15 cellular contexts compared by ENCODE assay signal in the genomic region with DNA sequence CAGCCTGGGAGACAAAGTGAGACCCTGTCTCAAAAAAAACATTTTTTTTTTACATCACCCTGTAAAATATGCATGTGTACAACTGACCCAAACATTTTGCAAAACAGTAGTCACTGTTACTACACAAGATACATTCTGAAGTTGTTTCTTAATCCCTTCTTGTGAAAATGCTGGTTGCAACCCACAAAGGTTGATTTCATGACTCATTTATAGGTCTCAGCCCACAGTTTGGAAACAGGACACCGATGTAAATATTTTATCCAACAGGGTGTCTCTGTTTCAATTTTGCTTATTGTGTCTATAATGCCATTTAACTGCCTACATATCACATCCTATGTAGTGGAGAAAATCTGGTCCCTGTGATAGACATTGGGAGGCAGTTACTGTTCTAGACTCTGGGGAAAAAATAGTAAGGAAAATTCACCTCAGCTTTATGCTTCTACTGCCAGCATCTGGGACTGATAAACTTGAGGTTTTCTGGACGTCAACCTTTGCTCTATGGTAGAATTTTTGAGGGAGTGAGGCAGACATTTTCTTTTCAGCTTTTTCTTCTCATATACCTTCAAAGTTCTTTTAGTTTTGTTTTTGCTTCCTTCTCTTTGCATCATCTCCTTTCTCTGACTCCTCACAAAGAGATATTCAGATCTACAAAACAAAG. TPM values are rescaled to one million over a fixed set of nuclear protein-coding genes. Genes with fewer than 3 reads are reported as not detected.
DNase-seq lines count a peak whose midpoint lies in the region; ATAC-seq and TF ChIP-seq lines count a peak whose summit lies in the region.
"Had no signal": no experiment of that assay in that cellular context is flagged by ENCODE, and none has a peak within 500 bp of the region (broad histone marks: within the 10 kb centered on the region; RNA-seq: fewer than 3 reads in every experiment).

No MANE protein-coding gene starts in this region.

- peaks cover 20 to 29% of the 10 kb centered on the region in 2 donors for H3K4me1 Mint-ChIP-seq in natural killer cell
- H3K4me1 Mint-ChIP-seq in natural killer cell treated with Interleukin-12 subunit alpha and Interleukin-12 subunit beta and Interleukin-15 and Interleukin-18, amount 100 ng/mL, for 72 hours (ENCODE audit: low read depth in 2 of 2), result peaks cover 25 to 29% of the 10 kb centered on the region in 2 donors

- peaks cover 4% of the 10 kb centered on the region for H3K4me1 ChIP-seq in mucosa of descending colon (ENCODE audit: low read depth)

- H3K4me3 Mint-ChIP-seq in natural killer cell, result peak overlapping the region; percentile 21
- no peak overlapping the region for H3K4me3 Mint-ChIP-seq in natural killer cell treated with Interleukin-12 subunit alpha and Interleukin-12 subunit beta and Interleukin-15 and Interleukin-18, amount 100 ng/mL, for 72 hours

- H3K36me3 ChIP-seq in mucosa of descending colon (ENCODE audit: low read depth), result no peaks in the 10 kb centered on the region
- H3K36me3 ChIP-seq: thoracic aorta had no signal

- no peak overlapping the region for H3K4me3 ChIP-seq in epithelial cell of esophagus (ENCODE audit: low read length)
- H3K4me3 ChIP-seq in mucosa of descending colon, result no peak overlapping the region
- H3K4me3 ChIP-seq: thoracic aorta had no signal

- H3K9me3 ChIP-seq in mucosa of descending colon, result no peaks in the 10 kb centered on the region
- H3K9me3 ChIP-seq: Caco-2, thoracic aorta had no signal

- intact Hi-C loops in natural killer cell (cut with micrococcal nuclease) (no loop called here), mucosa of descending colon (cut with DNase I, micrococcal nuclease) (no loop called here)

- H3K27me3 Mint-ChIP-seq in natural killer cell (ENCODE audit: low read depth in 2 of 2), result no peaks in the 10 kb centered on the region
- no peaks in the 10 kb centered on the region for H3K27me3 Mint-ChIP-seq in natural killer cell treated with Interleukin-12 subunit alpha and Interleukin-12 subunit beta and Interleukin-15 and Interleukin-18, amount 100 ng/mL, for 72 hours

- DNase-seq in natural killer cell, result no peak
- DNase-seq in natural killer cell treated with Interleukin-12 subunit alpha and Interleukin-12 subunit beta and Interleukin-15 and Interleukin-18, amount 100 ng/mL, for 72 hours (ENCODE audit: low spot score), result no peak
- peak; percentile 41 for DNase-seq in SW480 (ENCODE audit: low spot score)
- peak; percentile 32 for DNase-seq in epithelial cell of esophagus (ENCODE audit: low read depth)
- no peak for DNase-seq in anterior cingulate cortex (lab: John Stamatoyannopoulos, UW)
- no peak for DNase-seq in mucosa of descending colon
- no peak for DNase-seq in stimulated activated naive CD4-positive, alpha-beta T cell treated with Interleukin-2 at 50 U/mL for 16 hours (lab: John Stamatoyannopoulos, UW)
- no peak for DNase-seq in retina
- DNase-seq: activated effector memory CD4-positive, alpha-beta T cell treated with anti-CD3 and anti-CD28 coated beads, Interleukin-2, amount 50 U/mL, for 16 hours; Caco-2; KG1; kidney; NCI-H510A had no signal

- H3K36me3 Mint-ChIP-seq in natural killer cell, result no peaks in the 10 kb centered on the region
- H3K36me3 Mint-ChIP-seq in natural killer cell treated with Interleukin-12 subunit alpha and Interleukin-12 subunit beta and Interleukin-15 and Interleukin-18, amount 100 ng/mL, for 72 hours, result no peaks in the 10 kb centered on the region

- no peak overlapping the region for H3K27ac Mint-ChIP-seq in natural killer cell
- peak overlapping the region in 1 of 2 donors; percentile 65 for H3K27ac Mint-ChIP-seq in natural killer cell treated with Interleukin-12 subunit alpha and Interleukin-12 subunit beta and Interleukin-15 and Interleukin-18, amount 100 ng/mL, for 72 hours

- ATAC-seq in natural killer cell (no peak), mucosa of descending colon (no peak)
- no peak for ATAC-seq in natural killer cell treated with Interleukin-12 subunit alpha and Interleukin-12 subunit beta and Interleukin-15 and Interleukin-18, amount 100 ng/mL, for 72 hours

- H3K9me3 Mint-ChIP-seq in natural killer cell, result no peaks in the 10 kb centered on the region
- H3K9me3 Mint-ChIP-seq in natural killer cell treated with Interleukin-12 subunit alpha and Interleukin-12 subunit beta and Interleukin-15 and Interleukin-18, amount 100 ng/mL, for 72 hours, result no peaks in the 10 kb centered on the region

- TF ChIP-seq CTCF in natural killer cell (IDR thresholded peaks at IDR 0.05), result no peak
- TF ChIP-seq CTCF in epithelial cell of esophagus (IDR thresholded peaks at IDR 0.05; ENCODE audit: insufficient read depth, low read depth, low read length, missing control alignments), result no peak
- no peak for TF ChIP-seq CTCF in mucosa of descending colon (IDR thresholded peaks at IDR 0.05)

RNA-seq across cellular contexts. Expression of gene RAB19, which starts 1.6 kb away (rescaled TPM):
- 1 to 10 TPM; 1.9 to 3.3 (median 2.8) TPM for total RNA-seq in natural killer cell
- total RNA-seq in natural killer cell treated with Interleukin-12 subunit alpha and Interleukin-12 subunit beta and Interleukin-15 and Interleukin-18, amount 100 ng/mL, for 72 hours, result 1 to 10 TPM; 1.9 to 2.4 TPM
- 10 to 100 TPM in 2 of 3 donors, 1 to 10 TPM in 1; 7.3 to 22.0 (median 21.5) TPM for total RNA-seq in mucosa of descending colon
- total RNA-seq: osteoblast, thoracic aorta had no signal

RNA-seq across cellular contexts. Expression of gene SLC37A3, which starts 4.0 kb away (rescaled TPM):
- total RNA-seq in natural killer cell (10 to 100 TPM; 19.1 to 26.4 (median 24.5) TPM), mucosa of descending colon (10 to 100 TPM; 49.0 to 68.6 (median 55.8) TPM)
- total RNA-seq in natural killer cell treated with Interleukin-12 subunit alpha and Interleukin-12 subunit beta and Interleukin-15 and Interleukin-18, amount 100 ng/mL, for 72 hours, result 10 to 100 TPM; 26.3 to 51.5 TPM

Comparison
In these comparisons a context has a peak if more than half of its experiments do, and no peak if none do; other contexts are left out.
1. DNase-seq: peak in SW480 (single experiment) and epithelial cell of esophagus (single experiment); none in natural killer cell (single experiment), natural killer cell treated with Interleukin-12 subunit alpha and Interleukin-12 subunit beta and Interleukin-15 and Interleukin-18, amount 100 ng/mL, for 72 hours (single experiment), anterior cingulate cortex (0 of 58), mucosa of descending colon (0 of 3), stimulated activated naive CD4-positive, alpha-beta T cell treated with Interleukin-2 at 50 U/mL for 16 hours (single experiment) and retina (single experiment).